8 cellular contexts compared by ENCODE assay signal in the genomic region with DNA sequence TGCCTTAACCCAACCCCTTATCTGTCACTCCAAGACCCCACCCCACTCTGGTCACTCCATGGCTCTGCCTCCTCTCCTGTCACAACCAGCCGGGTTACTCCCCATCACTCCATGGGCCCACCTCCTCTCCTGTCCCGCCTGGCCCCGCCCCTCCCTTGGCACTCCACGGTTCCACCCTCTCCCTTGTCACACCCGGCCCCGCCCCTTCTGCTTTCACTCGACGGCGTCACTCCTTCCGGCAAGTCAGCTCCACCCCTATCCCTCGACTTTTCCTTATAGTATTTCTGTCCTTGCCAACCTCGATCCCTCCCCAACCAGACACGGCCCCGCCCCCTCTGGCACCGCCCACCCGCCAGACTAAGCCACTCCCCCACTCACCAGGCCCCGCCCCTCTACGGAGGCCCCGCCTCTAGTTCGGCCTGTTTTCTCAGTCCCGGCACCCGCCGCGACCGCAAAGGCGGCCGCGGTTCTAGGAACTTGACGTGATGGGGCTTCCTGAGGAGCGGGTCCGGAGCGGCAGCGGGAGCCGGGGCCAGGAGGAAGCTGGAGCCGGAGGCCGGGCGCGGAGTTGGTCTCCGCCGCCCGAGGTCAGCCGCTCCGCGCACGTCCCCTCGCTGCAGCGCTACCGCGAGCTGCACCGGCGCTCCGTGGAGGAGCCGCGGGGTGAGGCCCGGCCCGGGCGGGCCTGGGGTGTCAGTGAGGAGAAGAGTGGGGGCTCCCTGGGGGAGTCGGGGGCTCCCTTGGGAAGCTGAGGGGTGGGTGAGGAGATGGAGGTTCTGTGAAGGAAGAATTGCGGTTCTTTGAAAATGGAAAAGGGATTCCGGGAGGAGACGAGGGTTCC. TPM values are rescaled to one million over a fixed set of nuclear protein-coding genes. Genes with fewer than 3 reads are reported as not detected.
A peak's percentile ranks its signal among the peaks of the same experiment; 100 is the strongest.
DNase-seq lines count a peak whose midpoint lies in the region; ATAC-seq, FAIRE-seq and TF ChIP-seq lines count a peak whose summit lies in the region.

A gene with protein sequence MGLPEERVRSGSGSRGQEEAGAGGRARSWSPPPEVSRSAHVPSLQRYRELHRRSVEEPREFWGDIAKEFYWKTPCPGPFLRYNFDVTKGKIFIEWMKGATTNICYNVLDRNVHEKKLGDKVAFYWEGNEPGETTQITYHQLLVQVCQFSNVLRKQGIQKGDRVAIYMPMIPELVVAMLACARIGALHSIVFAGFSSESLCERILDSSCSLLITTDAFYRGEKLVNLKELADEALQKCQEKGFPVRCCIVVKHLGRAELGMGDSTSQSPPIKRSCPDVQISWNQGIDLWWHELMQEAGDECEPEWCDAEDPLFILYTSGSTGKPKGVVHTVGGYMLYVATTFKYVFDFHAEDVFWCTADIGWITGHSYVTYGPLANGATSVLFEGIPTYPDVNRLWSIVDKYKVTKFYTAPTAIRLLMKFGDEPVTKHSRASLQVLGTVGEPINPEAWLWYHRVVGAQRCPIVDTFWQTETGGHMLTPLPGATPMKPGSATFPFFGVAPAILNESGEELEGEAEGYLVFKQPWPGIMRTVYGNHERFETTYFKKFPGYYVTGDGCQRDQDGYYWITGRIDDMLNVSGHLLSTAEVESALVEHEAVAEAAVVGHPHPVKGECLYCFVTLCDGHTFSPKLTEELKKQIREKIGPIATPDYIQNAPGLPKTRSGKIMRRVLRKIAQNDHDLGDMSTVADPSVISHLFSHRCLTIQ (plus strand): TSS at position 452 of the 841 bp plus-strand sequence. CDS start 34 bp downstream, at position 486.

- no peak within 1 kb of the TSS for H3K4me3 ChIP-seq in KMS-11 (IDR thresholded peaks at IDR 0.05; ENCODE audit: insufficient read depth, low read depth, low read length)
- H3K4me3 ChIP-seq in esophagus squamous epithelium, result peak within 1 kb of the TSS; percentile 67 to 96 (median 81)

- DNase-seq in DMS 273 treated with DMSO at 0.1 percent for 48 hours (lab: John Stamatoyannopoulos, UW) (peak; percentile 89), RCC 7860 (ENCODE audit: low spot score) (peak; percentile 96), activated T-helper 1 cell treated with Interleukin-2 at 50 U/mL for 16 hours (ENCODE audit: low read depth) (peak; percentile 89), esophagus squamous epithelium (lab: John Stamatoyannopoulos, UW) (peak; percentile 94), myocyte (ENCODE audit: low read depth) (peak; percentile 94)
- peak; percentile 84 to 88 for DNase-seq in stimulated activated CD8-positive, alpha-beta memory T cell treated with anti-CD3 and anti-CD28 coated beads, Interleukin-7, amount 100 ng/mL, for 4 hours (ENCODE audit: low read depth in 2 of 2)

- H3K4me1 ChIP-seq in KMS-11 (ENCODE audit: low read depth, poor library complexity, severe bottlenecking) (peaks cover 34% of the 10 kb centered on the region), esophagus squamous epithelium (peaks cover 16 to 82% (median 39%) of the 10 kb centered on the region in 3 donors)

- H3K4me2 ChIP-seq in KMS-11, result peak within 1 kb of the TSS; percentile 63

- TF ChIP-seq CTCF in KMS-11 (conservative IDR thresholded peaks at IDR 0.05; ENCODE audit: low read depth, low read length) (no peak), esophagus squamous epithelium (IDR thresholded peaks at IDR 0.05) (peak in 1 of 6 experiments; percentile 3)

- peak in 2 of 4 donors; percentile 73 to 86 for TF ChIP-seq POLR2A in esophagus squamous epithelium (IDR thresholded peaks at IDR 0.05)

- peak; percentile 57 for ATAC-seq in GM21619 (IDR thresholded peaks at IDR 0.05; ENCODE audit: unreplicated experiment)

- H4K20me1 ChIP-seq in KMS-11 (ENCODE audit: insufficient read depth), result no peaks in the 10 kb centered on the region

- H3K27me3 ChIP-seq in KMS-11 (ENCODE audit: insufficient read depth, low read depth), result no peaks in the 10 kb centered on the region
- no peaks in the 10 kb centered on the region for H3K27me3 ChIP-seq in esophagus squamous epithelium

- no peak within 1 kb of the TSS for H3K27ac ChIP-seq in KMS-11
- peak within 1 kb of the TSS; percentile 89 to 94 (median 92) for H3K27ac ChIP-seq in esophagus squamous epithelium

- WGBS in esophagus squamous epithelium, 2 donors, result 1 to 2% methylated on average over 18 to 21 of the region's 61 CpGs

- H3K36me3 ChIP-seq in KMS-11 (ENCODE audit: insufficient read depth) (no peaks in the 10 kb centered on the region), esophagus squamous epithelium (no peaks in the 10 kb centered on the region)

- H3K79me2 ChIP-seq in KMS-11 (ENCODE audit: insufficient read depth, low read depth), result no peaks in the 10 kb centered on the region

- FAIRE-seq in RCC 7860 (lab: Jason Lieb, UNC), result peak; percentile 77

- no peaks in the 10 kb centered on the region for H3K9me3 ChIP-seq in esophagus squamous epithelium

- H3K9ac ChIP-seq in KMS-11, result peak within 1 kb of the TSS; percentile 63; the same call in 1 of the 2 replicates

- H2AFZ ChIP-seq in KMS-11 (ENCODE audit: low read depth), result peak within 1 kb of the TSS; percentile 93

- intact Hi-C loops in esophagus squamous epithelium (cut with DNase I), result loop anchor here (10.0 kb wide), 1 partner anchor 218 kb away; the partner anchor contains the start of gene TRPC4AP

RNA-seq across cellular contexts. Expression of the gene that starts here (rescaled TPM):
- total RNA-seq in esophagus squamous epithelium (10 to 100 TPM; 29.5 to 69.1 (median 43.6) TPM), myocyte (40.4 and 43.6 TPM in 2 replicates)
- polyA plus RNA-seq in myocyte (2012), result 20.1 TPM
